Comparison of ENCODE assay signal across 8 cellular contexts in the genomic region with DNA sequence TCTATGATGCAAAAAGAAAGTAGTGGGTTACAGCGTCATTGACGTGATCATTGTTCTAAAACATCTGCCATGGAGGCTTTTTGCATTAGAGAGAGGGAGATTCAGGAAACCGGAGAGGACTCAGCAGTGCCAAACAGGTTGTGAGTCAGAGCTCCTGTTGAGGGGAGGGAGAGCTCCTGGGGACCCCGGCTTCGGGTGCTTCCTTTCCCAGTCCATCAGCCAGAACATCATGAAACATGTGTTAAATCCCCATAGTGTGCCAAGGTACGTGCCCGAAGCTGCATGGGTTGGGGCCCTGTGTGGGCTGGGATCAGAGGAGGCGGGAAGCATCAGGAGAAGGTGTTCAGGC. TPM values are rescaled to one million over a fixed set of nuclear protein-coding genes. Genes with fewer than 3 reads are reported as not detected.
DNase-seq lines count a peak whose midpoint lies in the region; ATAC-seq and TF ChIP-seq lines count a peak whose summit lies in the region.

No MANE protein-coding gene starts in this region.

- H3K27me3 ChIP-seq in H9 (ENCODE audit: insufficient read depth, low read length) (peaks cover 4% of the 10 kb centered on the region; the same call in 1 of the 2 replicates), Peyer's patch (peaks cover 0 to 5% of the 10 kb centered on the region in 2 donors), esophagus squamous epithelium (peaks cover 0 to 18% (median 0%) of the 10 kb centered on the region in 4 donors)

- H4K91ac ChIP-seq in H9 (ENCODE audit: insufficient read length, low read depth, low read length): no peak overlapping the region

- no peak overlapping the region for H2BK5ac ChIP-seq in H9 (ENCODE audit: insufficient read length, low read length)

- H3K18ac ChIP-seq in H9 (ENCODE audit: insufficient read length, low read depth, low read length): no peak overlapping the region

- H2AFZ ChIP-seq in H9 (ENCODE audit: low read length): no peak overlapping the region

- no peaks in the 10 kb centered on the region; a peak in 1 of 5 replicates for H3K9me3 Mint-ChIP-seq in H9

- no peaks in the 10 kb centered on the region for H3K9me3 ChIP-seq in H9 (ENCODE audit: control insufficient read depth, low read depth, low read length)
- no peaks in the 10 kb centered on the region for H3K9me3 ChIP-seq in Peyer's patch
- no peaks in the 10 kb centered on the region for H3K9me3 ChIP-seq in esophagus squamous epithelium

- H3K4ac ChIP-seq in H9 (ENCODE audit: low read depth, low read length): no peak overlapping the region

- peak overlapping the region; percentile 72 to 80 for H3K4me3 Mint-ChIP-seq in H9

- no peak overlapping the region for H3K56ac ChIP-seq in H9 (ENCODE audit: insufficient read length, low read depth, low read length)

- H2BK12ac ChIP-seq in H9 (ENCODE audit: insufficient read length, low read depth, low read length): no peak overlapping the region

- TF ChIP-seq POLR2A in Peyer's patch (IDR thresholded peaks at IDR 0.05) (no peak), esophagus squamous epithelium (IDR thresholded peaks at IDR 0.05) (no peak)

- H3K36me3 Mint-ChIP-seq in H9 (ENCODE audit: insufficient read depth in 1 of 3, low read depth in 3 of 3): no peaks in the 10 kb centered on the region

- ATAC-seq in HG02678 (IDR thresholded peaks at IDR 0.05; ENCODE audit: unreplicated experiment): no peak
- no peak for ATAC-seq in GM21528 (IDR thresholded peaks at IDR 0.05; ENCODE audit: low FRiP score, unreplicated experiment)

- H3K4me1 ChIP-seq in H9 (ENCODE audit: insufficient read depth, low read length) (no peaks in the 10 kb centered on the region; the same call in 1 of the 2 replicates), Peyer's patch (peaks cover 0 to 17% (median 10%) of the 10 kb centered on the region in 4 donors), esophagus squamous epithelium (peaks cover 13 to 49% (median 28%) of the 10 kb centered on the region in 3 donors)

- H3K36me3 ChIP-seq in Peyer's patch (no peaks in the 10 kb centered on the region), esophagus squamous epithelium (no peaks in the 10 kb centered on the region)

- H3K14ac ChIP-seq in H9 (ENCODE audit: insufficient read depth, low read length): no peak overlapping the region

- intact Hi-C loops in esophagus squamous epithelium (cut with DNase I): no loop called here

- H3K4me1 Mint-ChIP-seq in H9: peaks cover 26 to 27% of the 10 kb centered on the region in 2 experiments

- H3K4me3 ChIP-seq in Peyer's patch (peak overlapping the region; percentile 39 to 60 (median 49)), esophagus squamous epithelium (peak overlapping the region in 3 of 4 donors; percentile 62 to 77 (median 65)), skeletal muscle cell (ENCODE audit: low read depth, low read length) (peak overlapping the region; percentile 51)

- peak; percentile 64 for DNase-seq in H9
- DNase-seq in Peyer's patch: no peak
- no peak for DNase-seq in esophagus squamous epithelium (lab: John Stamatoyannopoulos, UW)
- peak; percentile 56 for DNase-seq in skeletal muscle cell (ENCODE audit: low read depth)
- no peak for DNase-seq in GM19238 (ENCODE audit: insufficient read length, low spot score)
- DNase-seq in GM20000 (ENCODE audit: low spot score): no peak

- H3K23ac ChIP-seq in H9 (ENCODE audit: insufficient read length, low read depth, low read length): no peak overlapping the region

- no peak overlapping the region for H3T11ph ChIP-seq in H9 (ENCODE audit: low read length)

- H3K27ac Mint-ChIP-seq in H9: peak overlapping the region in 1 of 3 experiments; percentile 27; a peak in 1 of 7 replicates

- no CpG with 5 or more reads among the region's 8 CpGs for WGBS in H9 (ENCODE audit: extremely low coverage, insufficient read length, low lambda C conversion rate)
- WGBS in esophagus squamous epithelium, 2 donors: 24 to 40% methylated on average over 8 of the region's 8 CpGs

- H3K23me2 ChIP-seq in H9 (ENCODE audit: insufficient read length, low read depth, low read length, poor library complexity, severe bottlenecking): peaks cover 10% of the 10 kb centered on the region

- H3K27ac ChIP-seq in H9 (ENCODE audit: insufficient read length, low read depth, low read length): no peak overlapping the region
- peak overlapping the region in 3 of 4 donors; percentile 15 to 82 (median 76) for H3K27ac ChIP-seq in Peyer's patch
- no peak overlapping the region for H3K27ac ChIP-seq in esophagus squamous epithelium

- no peak overlapping the region for H4K5ac ChIP-seq in H9 (ENCODE audit: insufficient read length, low read depth, low read length)

- no peak overlapping the region for H2AK5ac ChIP-seq in H9 (ENCODE audit: insufficient read length, low read length)

- H4K20me1 ChIP-seq in H9 (ENCODE audit: control insufficient read depth, insufficient read depth, insufficient read length): no peaks in the 10 kb centered on the region

- H3K79me1 ChIP-seq in H9 (ENCODE audit: insufficient read depth, low read depth, low read length, poor library complexity, severe bottlenecking): no peaks in the 10 kb centered on the region

- H4K8ac ChIP-seq in H9 (replicated peaks; ENCODE audit: insufficient read length, low read depth, low read length): no peak overlapping the region

- H3K9ac ChIP-seq in H9 (ENCODE audit: extremely low read depth, insufficient read length, low read length): no peak overlapping the region

- no peak overlapping the region for H2BK120ac ChIP-seq in H9 (ENCODE audit: low read depth, low read length, poor library complexity, severe bottlenecking)

- H3K79me2 ChIP-seq in H9 (ENCODE audit: insufficient read depth, low read length): no peaks in the 10 kb centered on the region

- TF ChIP-seq CTCF in H9 (conservative IDR thresholded peaks at IDR 0.05): no peak
- no peak for TF ChIP-seq CTCF in Peyer's patch (IDR thresholded peaks at IDR 0.05)
- TF ChIP-seq CTCF in esophagus squamous epithelium (IDR thresholded peaks at IDR 0.05): no peak
- no peak for TF ChIP-seq CTCF in GM20000 (IDR thresholded peaks at IDR 0.05; ENCODE audit: extremely low read depth, missing control alignments)

- H2BK20ac ChIP-seq in H9 (ENCODE audit: low read depth, low read length, poor library complexity, severe bottlenecking): no peak overlapping the region

- H3K27me3 Mint-ChIP-seq in H9 (ENCODE audit: low read depth): peaks cover 45% of the 10 kb centered on the region

- H3K4me2 ChIP-seq in H9 (ENCODE audit: insufficient read depth, insufficient read length, low read length): peak overlapping the region; percentile 81

- no peak overlapping the region for H2BK15ac ChIP-seq in H9 (ENCODE audit: low read depth, low read length)

RNA-seq across cellular contexts. Expression of gene CYRIA, which starts 0.8 kb away (rescaled TPM):
- total RNA-seq in H9 (2021): 2.2 and 2.3 TPM in 2 replicates
- total RNA-seq in Peyer's patch: 10 to 100 TPM in 1 of 4 donors, 1 to 10 TPM in 2, under 1 TPM in 1; 0.53 to 11.6 (median 4.6) TPM
- total RNA-seq in esophagus squamous epithelium: 1 to 10 TPM in 3 of 4 donors, under 1 TPM in 1; 0.42 to 5.1 (median 1.8) TPM

Comparison
In these comparisons a context has a peak if more than half of its experiments do, and no peak if none do; other contexts are left out.
1. DNase-seq: peak in H9 (single experiment) and skeletal muscle cell (single experiment); none in Peyer's patch (0 of 3), esophagus squamous epithelium (single experiment), GM19238 (single experiment) and GM20000 (single experiment).
2. H3K27ac ChIP-seq: peak in Peyer's patch (3 of 4); none in H9 (single experiment) and esophagus squamous epithelium (0 of 4).
3. Peak in every context shown above with its lines, with median percentiles within 50 percentile points of each other: H3K4me3 ChIP-seq.